ENCODE assay signal across 8 cellular contexts in the genomic region with DNA sequence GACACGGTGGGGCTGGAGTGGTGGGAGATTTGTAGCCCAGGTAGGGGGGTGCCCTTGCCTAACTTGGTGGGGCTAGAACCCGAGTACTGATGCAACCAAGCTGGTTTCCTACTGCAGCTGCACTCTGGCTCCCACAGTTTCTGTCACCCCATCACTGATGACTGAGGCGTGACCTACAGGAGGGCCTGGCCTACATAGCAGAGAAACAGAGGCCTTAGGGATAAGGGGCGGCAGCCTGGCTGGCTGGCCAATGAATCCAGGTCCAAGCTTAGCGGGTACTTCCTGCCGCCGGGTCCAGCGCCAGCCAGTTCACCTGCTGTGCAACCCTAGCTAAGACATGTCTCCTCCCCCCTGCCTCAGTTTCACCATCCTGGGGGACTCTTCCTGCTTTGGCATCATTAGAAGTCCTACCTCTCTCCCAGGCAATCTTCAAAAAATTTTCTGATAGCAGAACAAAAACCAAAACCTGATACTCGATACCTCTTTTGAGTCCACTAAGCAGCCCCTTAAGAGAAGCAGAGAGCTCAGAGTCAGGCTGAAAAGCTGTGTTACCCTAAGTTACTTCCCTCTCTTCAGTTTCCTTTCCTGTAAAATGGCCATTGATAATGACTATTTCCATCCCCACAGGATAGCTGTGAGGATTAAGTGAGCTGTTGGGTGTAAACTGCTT. TPM values are rescaled to one million over a fixed set of nuclear protein-coding genes. Genes with fewer than 3 reads are reported as not detected.
A peak's percentile ranks its signal among the peaks of the same experiment; 100 is the strongest.
DNase-seq lines count a peak whose midpoint lies in the region; ATAC-seq and TF ChIP-seq lines count a peak whose summit lies in the region.
"Had no signal": no experiment of that assay in that cellular context is flagged by ENCODE, and none has a peak within 500 bp of the region (broad histone marks: within the 10 kb centered on the region; RNA-seq: fewer than 3 reads in every experiment).

No MANE protein-coding gene starts in this region.

- H3K27ac ChIP-seq in brain microvascular endothelial cell = peak overlapping the region; percentile 96
- peak overlapping the region; percentile 38 to 94 (median 87) for H3K27ac ChIP-seq in spleen

- no peaks in the 10 kb centered on the region for H3K9me3 ChIP-seq in spleen

- ATAC-seq in GM19397 (IDR thresholded peaks at IDR 0.05; ENCODE audit: unreplicated experiment) (peak; percentile 34), HG03095 (IDR thresholded peaks at IDR 0.05; ENCODE audit: unreplicated experiment) (peak; percentile 34)

- peaks cover 32 to 88% (median 65%) of the 10 kb centered on the region in 6 donors for H3K4me1 ChIP-seq in spleen

- TF ChIP-seq POLR2A in spleen (IDR thresholded peaks at IDR 0.05) = peak in 1 of 3 donors; percentile 13

- WGBS in spleen, 5 donors = 46 to 65% (median 50%) methylated on average over 8 to 9 of the region's 9 CpGs

- intact Hi-C loops in spleen (cut with DNase I; ENCODE audit: low total_unique reads) = no loop called here

- H3K27me3 ChIP-seq in brain microvascular endothelial cell (replicated peaks) (no peaks in the 10 kb centered on the region), spleen (replicated peaks in 1 of 7) (no peaks in the 10 kb centered on the region)

- no peak for DNase-seq in brain microvascular endothelial cell
- peak; percentile 82 for DNase-seq in spleen
- no peak for DNase-seq in LoVo (ENCODE audit: low spot score)
- DNase-seq in SW480 (ENCODE audit: low spot score) = no peak
- no peak for DNase-seq in stimulated activated CD4-positive, alpha-beta T cell treated with anti-CD3 and anti-CD28 coated beads, Interleukin-2, amount 100 ng/mL, for 48 hours
- DNase-seq: NCI-H1694 treated with DMSO at 0.1 percent for 48 hours had no signal

- in situ Hi-C loops in brain microvascular endothelial cell (cut with HindIII; ENCODE audit: low pct_ligation_motif_present, low sequenced_read_pairs) = no loop called here

- TF ChIP-seq CTCF in brain microvascular endothelial cell (IDR thresholded peaks at IDR 0.05; ENCODE audit: low read depth, low read length, missing control alignments) (no peak), spleen (IDR thresholded peaks at IDR 0.05 in 8 of 11, conservative IDR thresholded peaks at IDR 0.05 in 3 of 11) (no peak)

- no peak overlapping the region for H3K4me3 ChIP-seq in brain microvascular endothelial cell (ENCODE audit: low read depth, low read length)
- H3K4me3 ChIP-seq in spleen = peak overlapping the region in 1 of 8 donors; percentile 48

- no peaks in the 10 kb centered on the region for H3K36me3 ChIP-seq in brain microvascular endothelial cell (replicated peaks)
- H3K36me3 ChIP-seq in spleen = no peaks in the 10 kb centered on the region

RNA-seq across cellular contexts. Expression of gene RNF19B, which starts 27.3 kb away (rescaled TPM):
- 10 to 100 TPM; 20.1 to 38.4 (median 26.7) TPM for total RNA-seq in spleen
- polyA plus RNA-seq in spleen = 1 to 10 TPM; 3.6 to 9.0 (median 4.4) TPM

RNA-seq across cellular contexts. Expression of gene AK2, which starts 44.7 kb away (rescaled TPM):
- 100 to 1,000 TPM in 4 of 7 donors, 10 to 100 TPM in 3; 83.9 to 139 (median 103) TPM for total RNA-seq in spleen
- 10 to 100 TPM; 42.8 to 75.1 (median 74.7) TPM for polyA plus RNA-seq in spleen
